ENCODE assay signal across 1 cellular context in the genomic region with DNA sequence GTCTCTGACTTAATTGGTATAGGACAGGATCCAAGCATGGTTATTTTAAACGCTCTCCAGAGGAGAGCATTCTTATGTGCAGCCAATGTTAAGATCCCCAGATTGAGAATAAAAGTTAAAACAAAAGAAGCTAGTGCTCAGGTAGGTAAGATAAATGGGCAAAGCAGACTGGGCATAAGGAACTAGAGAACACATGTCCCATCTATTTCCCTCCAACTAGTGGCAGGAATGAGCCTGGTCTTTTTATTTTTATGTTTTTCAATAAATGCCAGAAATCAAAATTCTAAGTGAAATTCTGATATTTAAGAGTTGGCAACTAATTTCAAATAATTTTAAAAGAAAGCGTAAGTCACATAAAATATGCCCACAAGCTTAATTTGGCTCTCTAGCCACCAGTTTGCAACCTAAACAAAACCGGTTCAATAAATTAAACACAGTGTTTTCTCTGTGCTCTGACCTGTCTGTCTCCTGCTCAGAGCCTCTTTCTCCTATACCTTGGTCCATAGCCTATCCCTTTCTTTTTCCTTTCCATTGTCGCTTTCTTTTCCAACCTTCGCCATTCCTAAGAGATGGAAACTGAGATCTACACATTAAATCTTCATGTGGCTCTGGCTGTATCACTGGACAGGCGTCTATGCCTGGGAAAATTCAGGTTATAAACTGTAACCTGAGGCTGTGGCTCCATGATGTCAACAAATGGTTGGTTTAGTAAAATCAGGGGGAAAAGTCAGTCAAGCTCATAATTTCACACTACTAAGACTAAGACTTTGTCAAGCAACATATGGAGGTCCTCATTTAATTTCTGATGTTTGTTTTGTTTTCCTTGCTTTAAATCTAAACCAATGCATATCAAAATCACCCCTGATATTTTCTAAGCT.
TF ChIP-seq lines count a peak whose summit lies in the region.

No MANE protein-coding gene starts in this region.

TF ChIP-seq in HEK293, 187 proteins besides CTCF, POLR2A, EP300 and RAD21 (continued from another document):
- TF ChIP-seq IKZF3 (tag by site-specific recombination; IDR thresholded peaks at IDR 0.05) = 0 out of 2 replicates have a peak, but pooled peaks have one; percentile 39
- TF ChIP-seq PRDM1 (tag by site-specific recombination; IDR thresholded peaks at IDR 0.05) = peak; percentile 93
- peak; percentile 62 for TF ChIP-seq SCRT2 (tag by site-specific recombination; IDR thresholded peaks at IDR 0.05)
- TF ChIP-seq KLF1 (tag by site-specific recombination; IDR thresholded peaks at IDR 0.05) = no peak
- TF ChIP-seq, protein P1, sequence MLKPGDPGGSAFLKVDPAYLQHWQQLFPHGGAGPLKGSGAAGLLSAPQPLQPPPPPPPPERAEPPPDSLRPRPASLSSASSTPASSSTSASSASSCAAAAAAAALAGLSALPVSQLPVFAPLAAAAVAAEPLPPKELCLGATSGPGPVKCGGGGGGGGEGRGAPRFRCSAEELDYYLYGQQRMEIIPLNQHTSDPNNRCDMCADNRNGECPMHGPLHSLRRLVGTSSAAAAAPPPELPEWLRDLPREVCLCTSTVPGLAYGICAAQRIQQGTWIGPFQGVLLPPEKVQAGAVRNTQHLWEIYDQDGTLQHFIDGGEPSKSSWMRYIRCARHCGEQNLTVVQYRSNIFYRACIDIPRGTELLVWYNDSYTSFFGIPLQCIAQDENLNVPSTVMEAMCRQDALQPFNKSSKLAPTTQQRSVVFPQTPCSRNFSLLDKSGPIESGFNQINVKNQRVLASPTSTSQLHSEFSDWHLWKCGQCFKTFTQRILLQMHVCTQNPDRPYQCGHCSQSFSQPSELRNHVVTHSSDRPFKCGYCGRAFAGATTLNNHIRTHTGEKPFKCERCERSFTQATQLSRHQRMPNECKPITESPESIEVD (tag by site-specific recombination; IDR thresholded peaks at IDR 0.05) = peak; percentile 46
